Comparison of ENCODE assay signal across 1 cellular context in genomic region chr12:110762891-110763290, GRCh38.
TF ChIP-seq lines count a peak whose summit lies in the region.

No MANE protein-coding gene starts in this region.

TF ChIP-seq in GM23338, 12 proteins besides CTCF, POLR2A, EP300 and RAD21:
- no peak for TF ChIP-seq STAT1 (IDR thresholded peaks at IDR 0.05; ENCODE audit: unreplicated experiment)
TF ChIP-seq in GM23338: peak in this region for 0.
